12 cellular contexts compared by ENCODE assay signal in genomic region chr4:176309046-176309445, GRCh38. TPM values are rescaled to one million over a fixed set of nuclear protein-coding genes. Genes with fewer than 3 reads are reported as not detected.
DNase-seq lines count a peak whose midpoint lies in the region; ATAC-seq, FAIRE-seq and TF ChIP-seq lines count a peak whose summit lies in the region.
"Had no signal": no experiment of that assay in that cellular context is flagged by ENCODE, and none has a peak within 500 bp of the region (broad histone marks: within the 10 kb centered on the region; RNA-seq: fewer than 3 reads in every experiment).

No MANE protein-coding gene starts in this region.

- TF ChIP-seq POLR2A in GM12892 (IDR thresholded peaks at IDR 0.05; ENCODE audit: low read depth, low read length) (no peak), sigmoid colon (IDR thresholded peaks at IDR 0.05) (no peak)

- DNase-seq in GM12892 (ENCODE audit: insufficient read length) (peak; percentile 15), BE2C (no peak), sigmoid colon (no peak), NCI-H2029 (lab: John Stamatoyannopoulos, UW) (no peak)
- no peak for DNase-seq in CD4-positive, alpha-beta memory T cell
- DNase-seq: C1 segment of cervical spinal cord, caudate nucleus had no signal

- peak; percentile 100 for ATAC-seq in GM19324 (IDR thresholded peaks at IDR 0.05; ENCODE audit: low FRiP score, unreplicated experiment)
- peak; percentile 99 for ATAC-seq in HG02763 (IDR thresholded peaks at IDR 0.05; ENCODE audit: unreplicated experiment)
- ATAC-seq in HG03520 (IDR thresholded peaks at IDR 0.05; ENCODE audit: unreplicated experiment) = peak; percentile 100

- no peak overlapping the region for H3K4me3 Mint-ChIP-seq in CD4-positive, alpha-beta memory T cell

- H3K9me3 Mint-ChIP-seq in CD4-positive, alpha-beta memory T cell = peaks cover 0 to 2% (median 0%) of the 10 kb centered on the region in 8 donors

- H3K36me3 Mint-ChIP-seq in CD4-positive, alpha-beta memory T cell = no peaks in the 10 kb centered on the region

- peak; percentile 90 for FAIRE-seq in GM12892 (lab: Jason Lieb, UNC)

- intact Hi-C loops in CD4-positive, alpha-beta memory T cell (cut with micrococcal nuclease) = no loop called here
- intact Hi-C loops in sigmoid colon (cut with DNase I) = no loop called here

- H3K4me1 ChIP-seq in BE2C (no peaks in the 10 kb centered on the region), sigmoid colon (peaks cover 0 to 15% (median 8%) of the 10 kb centered on the region in 4 donors)
- no peaks in the 10 kb centered on the region for H3K4me1 ChIP-seq in CD4-positive, alpha-beta memory T cell (ENCODE audit: insufficient read depth, low read length)

- H3K27ac Mint-ChIP-seq in CD4-positive, alpha-beta memory T cell = no peak overlapping the region

- TF ChIP-seq CTCF in BE2C (IDR thresholded peaks at IDR 0.05; ENCODE audit: low read depth, low read length) (no peak), sigmoid colon (IDR thresholded peaks at IDR 0.05) (no peak)

- H3K36me3 ChIP-seq in BE2C (no peaks in the 10 kb centered on the region), sigmoid colon (no peaks in the 10 kb centered on the region)
- H3K36me3 ChIP-seq in CD4-positive, alpha-beta memory T cell (ENCODE audit: insufficient read depth, low read length) = no peaks in the 10 kb centered on the region

- no peak overlapping the region for H3K4me3 ChIP-seq in BE2C (ENCODE audit: low read depth, low read length)
- no peak overlapping the region for H3K4me3 ChIP-seq in CD4-positive, alpha-beta memory T cell (ENCODE audit: low read length in 2 of 2)
- no peak overlapping the region for H3K4me3 ChIP-seq in sigmoid colon

- no peak for TF ChIP-seq EP300 in sigmoid colon (IDR thresholded peaks at IDR 0.05)

- H3K9me3 ChIP-seq in BE2C = no peaks in the 10 kb centered on the region
- H3K9me3 ChIP-seq in CD4-positive, alpha-beta memory T cell (ENCODE audit: control insufficient read depth in 1 of 2, low read length in 2 of 2) = no peaks in the 10 kb centered on the region
- H3K9me3 ChIP-seq in sigmoid colon = no peaks in the 10 kb centered on the region

- H3K27me3 Mint-ChIP-seq in CD4-positive, alpha-beta memory T cell = peaks cover 7 to 23% of the 10 kb centered on the region in 2 donors

- H3K4me1 Mint-ChIP-seq in CD4-positive, alpha-beta memory T cell = peaks cover 0 to under 1% (median 0%) of the 10 kb centered on the region in 4 donors

- CTCF ChIA-PET in CD4-positive, alpha-beta memory T cell (lab: Charles Lee; ENCODE audit: partially characterized antibody) = no interaction called here

- H3K27ac ChIP-seq in CD4-positive, alpha-beta memory T cell (ENCODE audit: low read depth, low read length) = no peak overlapping the region
- no peak overlapping the region for H3K27ac ChIP-seq in sigmoid colon

- H3K27me3 ChIP-seq in BE2C (no peaks in the 10 kb centered on the region), sigmoid colon (no peaks in the 10 kb centered on the region)
- H3K27me3 ChIP-seq in CD4-positive, alpha-beta memory T cell (ENCODE audit: insufficient read depth, low read length) = peaks cover 7% of the 10 kb centered on the region

- POLR2A ChIA-PET in CD4-positive, alpha-beta memory T cell (lab: Charles Lee; ENCODE audit: partially characterized antibody) = no interaction called here

- WGBS in sigmoid colon, 2 donors = 80 to 85% methylated on average over 2 of the region's 2 CpGs

RNA-seq across cellular contexts. Expression of gene SPCS3, which starts 10.7 kb away (rescaled TPM):
- polyA plus RNA-seq in GM12892 (2012; ENCODE audit: missing spikeins) = 71.7 TPM
- polyA plus RNA-seq in BE2C (2012; ENCODE audit: insufficient read depth, insufficient read length, low read depth) = 44.6 TPM
- total RNA-seq in CD4-positive, alpha-beta memory T cell = 100 to 1,000 TPM; 193 to 207 TPM
- polyA plus RNA-seq in CD4-positive, alpha-beta memory T cell = 10 to 100 TPM; 62.4 to 74.7 TPM
- 100 to 1,000 TPM in 2 of 4 donors, 10 to 100 TPM in 2; 80.9 to 119 (median 107) TPM for total RNA-seq in sigmoid colon
- 10 to 100 TPM in 2 of 3 donors, 1 to 10 TPM in 1; 6.6 to 36.5 (median 11.1) TPM for polyA plus RNA-seq in sigmoid colon

RNA-seq across cellular contexts. Expression of gene ASB5, which starts 40.0 kb away (rescaled TPM):
- not detected for polyA plus RNA-seq in GM12892 (2012; ENCODE audit: missing spikeins)
- not detected for polyA plus RNA-seq in BE2C (2012; ENCODE audit: insufficient read depth, insufficient read length, low read depth)
- not detected for total RNA-seq in CD4-positive, alpha-beta memory T cell
- polyA plus RNA-seq in CD4-positive, alpha-beta memory T cell = not detected
- total RNA-seq in sigmoid colon = 10 to 100 TPM; 14.3 to 69.2 (median 56.3) TPM
- 1 to 10 TPM in 1 of 3 donors, under 1 TPM in 1, not detected in 1; 0.29 to 1.8 TPM for polyA plus RNA-seq in sigmoid colon
- total RNA-seq: liver, pulmonary artery endothelial cell had no signal

Comparison
In these comparisons a context has a peak if more than half of its experiments do, and no peak if none do; other contexts are left out.
1. RNA of gene ASB5, which starts 40.0 kb away (total RNA-seq): 14.3 to 69.2 TPM in sigmoid colon; not detected in CD4-positive, alpha-beta memory T cell; every median in the first group is over 10 times any median in the second.
2. Peak in every context shown above with its lines, with median percentiles within 50 percentile points of each other: ATAC-seq.